8 cellular contexts compared by ENCODE assay signal in genomic region chr13:50685491-50685890, GRCh38.
DNase-seq lines count a peak whose midpoint lies in the region; ATAC-seq and TF ChIP-seq lines count a peak whose summit lies in the region.

No MANE protein-coding gene starts in this region.

- CTCF ChIA-PET in HEK293T (lab: Yijun Ruan, JAX): no interaction called here
- CTCF ChIA-PET in activated CD8-positive, alpha-beta T cell treated with anti-CD3 and anti-CD28 coated beads for 36 hours (lab: Charles Lee): no interaction called here

- no peak for TF ChIP-seq CTCF in activated CD8-positive, alpha-beta T cell treated with anti-CD3 and anti-CD28 coated beads for 36 hours (IDR thresholded peaks at IDR 0.05)

- no peaks in the 10 kb centered on the region for H3K36me3 Mint-ChIP-seq in activated CD8-positive, alpha-beta T cell treated with anti-CD3 and anti-CD28 coated beads for 36 hours (ENCODE audit: low read depth)

- POLR2A ChIA-PET in HEK293T (lab: Yijun Ruan, JAX): no interaction called here
- POLR2A ChIA-PET in activated CD8-positive, alpha-beta T cell treated with anti-CD3 and anti-CD28 coated beads for 36 hours (lab: Charles Lee): no interaction called here

- H3K4me3 Mint-ChIP-seq in activated CD8-positive, alpha-beta T cell treated with anti-CD3 and anti-CD28 coated beads for 36 hours: no peak overlapping the region

- no peak for ATAC-seq in activated CD8-positive, alpha-beta T cell treated with anti-CD3 and anti-CD28 coated beads for 36 hours

- no peaks in the 10 kb centered on the region for H3K27me3 Mint-ChIP-seq in activated CD8-positive, alpha-beta T cell treated with anti-CD3 and anti-CD28 coated beads for 36 hours

- no peak overlapping the region for H3K27ac Mint-ChIP-seq in activated CD8-positive, alpha-beta T cell treated with anti-CD3 and anti-CD28 coated beads for 36 hours

- intact Hi-C loops in activated CD8-positive, alpha-beta T cell treated with anti-CD3 and anti-CD28 coated beads for 36 hours (cut with micrococcal nuclease): no loop called here

- no peaks in the 10 kb centered on the region for H3K9me3 Mint-ChIP-seq in activated CD8-positive, alpha-beta T cell treated with anti-CD3 and anti-CD28 coated beads for 36 hours

- H3K4me1 Mint-ChIP-seq in activated CD8-positive, alpha-beta T cell treated with anti-CD3 and anti-CD28 coated beads for 36 hours (ENCODE audit: low read depth): peaks cover 12% of the 10 kb centered on the region

- DNase-seq in COR-L47 (lab: John Stamatoyannopoulos, UW) (peak; percentile 93), NCI-H345 treated with DMSO at 0.1 percent for 48 hours (lab: John Stamatoyannopoulos, UW; ENCODE audit: unreplicated experiment) (peak; percentile 16), dermis microvascular lymphatic vessel endothelial cell (ENCODE audit: low read depth in 2 of 2) (peak; percentile 71 to 95), mucosa of gallbladder (ENCODE audit: low spot score) (peak; percentile 56), HEK293T (ENCODE audit: extremely low spot score) (no peak), cerebellar nuclear complex (lab: John Stamatoyannopoulos, UW) (no peak)
- DNase-seq in activated CD8-positive, alpha-beta T cell treated with anti-CD3 and anti-CD28 coated beads for 36 hours: no peak
- no peak for DNase-seq in stimulated activated CD4-positive, alpha-beta T cell treated with anti-CD3 and anti-CD28 coated beads, Interleukin-4, amount 100 ng/mL, for 1 hour

TF ChIP-seq in HEK293T, 16 proteins besides CTCF, POLR2A, EP300 and RAD21:
- TF ChIP-seq CTBP1 (IDR thresholded peaks at IDR 0.05; ENCODE audit: borderline replicate concordance): no peak
- TF ChIP-seq LEF1 (IDR thresholded peaks at IDR 0.05; ENCODE audit: borderline replicate concordance): no peak
- no peak for TF ChIP-seq FOXA1 (IDR thresholded peaks at IDR 0.05)
- no peak for TF ChIP-seq SP1 (IDR thresholded peaks at IDR 0.05)
- TF ChIP-seq ZNF384 (IDR thresholded peaks at IDR 0.05): no peak
- TF ChIP-seq NFRKB (IDR thresholded peaks at IDR 0.05): no peak
- no peak for TF ChIP-seq FOXK2 (IDR thresholded peaks at IDR 0.05)
- no peak for TF ChIP-seq PKNOX1 (IDR thresholded peaks at IDR 0.05)
- TF ChIP-seq TARDBP (IDR thresholded peaks at IDR 0.05): no peak
- no peak for TF ChIP-seq SUZ12 (IDR thresholded peaks at IDR 0.05)
- no peak for TF ChIP-seq BHLHE40 (IDR thresholded peaks at IDR 0.05; ENCODE audit: borderline replicate concordance)
- TF ChIP-seq ELF4 (IDR thresholded peaks at IDR 0.05): no peak
- no peak for TF ChIP-seq HDGF (IDR thresholded peaks at IDR 0.05; ENCODE audit: borderline replicate concordance)
- TF ChIP-seq ARNT (IDR thresholded peaks at IDR 0.05): no peak
- TF ChIP-seq FOXM1 (IDR thresholded peaks at IDR 0.05; ENCODE audit: borderline replicate concordance): no peak
- TF ChIP-seq L3MBTL2 (conservative IDR thresholded peaks at IDR 0.05): no peak

Comparison
In these comparisons a context has a peak if more than half of its experiments do, and no peak if none do; other contexts are left out.
1. DNase-seq: peak in COR-L47 (single experiment), NCI-H345 treated with DMSO at 0.1 percent for 48 hours (single experiment), dermis microvascular lymphatic vessel endothelial cell (2 of 2) and mucosa of gallbladder (single experiment); none in HEK293T (single experiment), cerebellar nuclear complex (0 of 2), activated CD8-positive, alpha-beta T cell treated with anti-CD3 and anti-CD28 coated beads for 36 hours (single experiment) and stimulated activated CD4-positive, alpha-beta T cell treated with anti-CD3 and anti-CD28 coated beads, Interleukin-4, amount 100 ng/mL, for 1 hour (single experiment).